ENCODE assay signal across 1 cellular context in the genomic region with DNA sequence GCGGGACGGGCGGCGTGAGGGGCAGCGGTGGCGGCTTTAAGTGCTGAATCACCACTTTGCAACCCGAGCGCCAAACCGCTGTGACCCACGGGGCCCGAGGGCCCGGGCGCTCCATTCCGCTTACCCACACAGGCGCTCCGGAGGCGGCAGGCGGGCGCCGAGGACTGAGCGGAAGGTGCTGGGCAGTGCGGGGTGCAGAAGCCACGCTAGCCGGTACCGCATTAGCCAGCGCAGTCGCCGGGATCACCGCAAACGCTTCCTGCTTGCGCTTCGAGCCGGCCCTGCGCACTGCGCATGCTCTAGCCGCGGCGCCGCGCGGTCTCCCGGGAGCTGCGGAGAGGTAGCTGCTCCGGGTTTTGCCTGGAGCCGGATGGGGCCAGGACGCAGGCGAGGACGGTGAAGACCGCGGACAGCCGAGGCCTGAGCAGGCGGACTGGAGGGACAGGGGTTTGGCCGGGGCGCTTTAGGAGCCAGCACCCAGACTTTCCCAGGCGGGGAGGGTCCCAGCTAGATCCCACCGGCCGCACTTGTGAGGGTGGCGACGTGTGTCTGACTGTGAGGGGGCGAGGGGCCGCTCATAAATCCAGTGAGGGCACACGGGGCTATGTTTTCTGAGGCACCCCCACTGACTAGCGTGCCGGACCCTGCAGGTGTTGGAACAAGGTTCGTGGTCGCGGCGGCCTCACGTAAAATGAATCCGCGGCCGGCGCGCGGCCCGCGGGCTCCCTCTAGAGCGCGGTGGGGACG.
TF ChIP-seq lines count a peak whose summit lies in the region.

Gene IDE (minus strand): TSS at position 296 of the 747 bp plus-strand sequence. CDS start 74 bp downstream, at position 222.

TF ChIP-seq in K562, 482 proteins besides CTCF, POLR2A, EP300 and RAD21 (continued from another document and continues in another):
- TF ChIP-seq ELK1 (CRISPR knock-in tag; IDR thresholded peaks at IDR 0.05): no peak
- TF ChIP-seq ILF3 (IDR thresholded peaks at IDR 0.05; ENCODE audit: borderline replicate concordance): 0 out of 2 replicates have a peak, but pooled peaks have one; percentile 43
- no peak for TF ChIP-seq ZNF717 (CRISPR knock-in tag; IDR thresholded peaks at IDR 0.05)
- no peak for TF ChIP-seq ZC3H11A (IDR thresholded peaks at IDR 0.05; ENCODE audit: low read depth, low read length)
- no peak for TF ChIP-seq HCFC1 (IDR thresholded peaks at IDR 0.05; ENCODE audit: low read depth, low read length)
- TF ChIP-seq ZNF584 (CRISPR knock-in tag; IDR thresholded peaks at IDR 0.05; ENCODE audit: low read depth): no peak
- TF ChIP-seq STAT5A (IDR thresholded peaks at IDR 0.05; ENCODE audit: borderline replicate concordance, low read length): no peak
- no peak for TF ChIP-seq BRF1 (IDR thresholded peaks at IDR 0.05; ENCODE audit: borderline replicate concordance, extremely low read depth, insufficient read length)
- TF ChIP-seq NONO (IDR thresholded peaks at IDR 0.05; ENCODE audit: low read depth in 2 of 2, low read length in 1 of 2): peak; percentile 24 to 73; a peak in 2 of 4 replicates
- TF ChIP-seq CREBBP (IDR thresholded peaks at IDR 0.05; ENCODE audit: low read depth, low read length): no peak
- TF ChIP-seq FOXJ3 (CRISPR knock-in tag; IDR thresholded peaks at IDR 0.05): no peak
- no peak for TF ChIP-seq CHCHD3 (CRISPR knock-in tag; IDR thresholded peaks at IDR 0.05)
- TF ChIP-seq NRF1 (conservative IDR thresholded peaks at IDR 0.05 in 1 of 2, IDR thresholded peaks at IDR 0.05 in 1 of 2): peak; percentile 97
- no peak for TF ChIP-seq ZNF589 (CRISPR knock-in tag; IDR thresholded peaks at IDR 0.05; ENCODE audit: low read depth)
- no peak for TF ChIP-seq EGR1 (conservative IDR thresholded peaks at IDR 0.05)
- no peak for TF ChIP-seq IFI16 (CRISPR knock-in tag; IDR thresholded peaks at IDR 0.05)
- TF ChIP-seq HDAC3 (IDR thresholded peaks at IDR 0.05; ENCODE audit: borderline replicate concordance, partially characterized antibody): peak; percentile 26
- no peak; the same call in 1 of the 2 replicates for TF ChIP-seq FOXK1 (CRISPR knock-in tag; IDR thresholded peaks at IDR 0.05; ENCODE audit: borderline replicate concordance)
- no peak for TF ChIP-seq IRF1 (CRISPR knock-in tag; IDR thresholded peaks at IDR 0.05; ENCODE audit: borderline replicate concordance)
- peak; percentile 89 for TF ChIP-seq ZFX (CRISPR knock-in tag; IDR thresholded peaks at IDR 0.05)
- TF ChIP-seq ARID2 (IDR thresholded peaks at IDR 0.05): no peak
- TF ChIP-seq, protein P1, sequence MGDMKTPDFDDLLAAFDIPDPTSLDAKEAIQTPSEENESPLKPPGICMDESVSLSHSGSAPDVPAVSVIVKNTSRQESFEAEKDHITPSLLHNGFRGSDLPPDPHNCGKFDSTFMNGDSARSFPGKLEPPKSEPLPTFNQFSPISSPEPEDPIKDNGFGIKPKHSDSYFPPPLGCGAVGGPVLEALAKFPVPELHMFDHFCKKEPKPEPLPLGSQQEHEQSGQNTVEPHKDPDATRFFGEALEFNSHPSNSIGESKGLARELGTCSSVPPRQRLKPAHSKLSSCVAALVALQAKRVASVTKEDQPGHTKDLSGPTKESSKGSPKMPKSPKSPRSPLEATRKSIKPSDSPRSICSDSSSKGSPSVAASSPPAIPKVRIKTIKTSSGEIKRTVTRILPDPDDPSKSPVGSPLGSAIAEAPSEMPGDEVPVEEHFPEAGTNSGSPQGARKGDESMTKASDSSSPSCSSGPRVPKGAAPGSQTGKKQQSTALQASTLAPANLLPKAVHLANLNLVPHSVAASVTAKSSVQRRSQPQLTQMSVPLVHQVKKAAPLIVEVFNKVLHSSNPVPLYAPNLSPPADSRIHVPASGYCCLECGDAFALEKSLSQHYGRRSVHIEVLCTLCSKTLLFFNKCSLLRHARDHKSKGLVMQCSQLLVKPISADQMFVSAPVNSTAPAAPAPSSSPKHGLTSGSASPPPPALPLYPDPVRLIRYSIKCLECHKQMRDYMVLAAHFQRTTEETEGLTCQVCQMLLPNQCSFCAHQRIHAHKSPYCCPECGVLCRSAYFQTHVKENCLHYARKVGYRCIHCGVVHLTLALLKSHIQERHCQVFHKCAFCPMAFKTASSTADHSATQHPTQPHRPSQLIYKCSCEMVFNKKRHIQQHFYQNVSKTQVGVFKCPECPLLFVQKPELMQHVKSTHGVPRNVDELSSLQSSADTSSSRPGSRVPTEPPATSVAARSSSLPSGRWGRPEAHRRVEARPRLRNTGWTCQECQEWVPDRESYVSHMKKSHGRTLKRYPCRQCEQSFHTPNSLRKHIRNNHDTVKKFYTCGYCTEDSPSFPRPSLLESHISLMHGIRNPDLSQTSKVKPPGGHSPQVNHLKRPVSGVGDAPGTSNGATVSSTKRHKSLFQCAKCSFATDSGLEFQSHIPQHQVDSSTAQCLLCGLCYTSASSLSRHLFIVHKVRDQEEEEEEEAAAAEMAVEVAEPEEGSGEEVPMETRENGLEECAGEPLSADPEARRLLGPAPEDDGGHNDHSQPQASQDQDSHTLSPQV (IDR thresholded peaks at IDR 0.05): no peak; the same call in 1 of the 2 replicates
- TF ChIP-seq FOXK2 (conservative IDR thresholded peaks at IDR 0.05 in 1 of 2, IDR thresholded peaks at IDR 0.05 in 1 of 2; ENCODE audit: low read depth in 2 of 2): 0 out of 4 replicates have a peak, but pooled peaks of 1 of the 2 experiments have one; percentile 15
- no peak for TF ChIP-seq SMAD2 (IDR thresholded peaks at IDR 0.05; ENCODE audit: low read depth, low read length)
- no peak for TF ChIP-seq SIX5 (IDR thresholded peaks at IDR 0.05; ENCODE audit: borderline replicate concordance in 1 of 2, insufficient read depth in 1 of 2, low read depth in 1 of 2, low read length in 2 of 2)
- no peak for TF ChIP-seq ZZZ3 (IDR thresholded peaks at IDR 0.05)
- peak; percentile 42; the same call in 1 of the 2 replicates for TF ChIP-seq ETS1 (conservative IDR thresholded peaks at IDR 0.05; ENCODE audit: control insufficient read depth, low read depth, low read length)
- TF ChIP-seq NFIC (IDR thresholded peaks at IDR 0.05): no peak; the same call in 1 of the 2 replicates
- no peak for TF ChIP-seq PTBP1 (IDR thresholded peaks at IDR 0.05; ENCODE audit: low read depth, low read length)
- TF ChIP-seq DIDO1 (tag; IDR thresholded peaks at IDR 0.05; ENCODE audit: low read depth): no peak
- TF ChIP-seq TCFL5 (CRISPR knock-in tag; conservative IDR thresholded peaks at IDR 0.05): no peak
- peak; percentile 81 for TF ChIP-seq POLR2B (IDR thresholded peaks at IDR 0.05; ENCODE audit: low read depth, partially characterized antibody)
- no peak for TF ChIP-seq GTF2B (IDR thresholded peaks at IDR 0.05; ENCODE audit: extremely low read depth, insufficient read length)
- TF ChIP-seq, protein P2, sequence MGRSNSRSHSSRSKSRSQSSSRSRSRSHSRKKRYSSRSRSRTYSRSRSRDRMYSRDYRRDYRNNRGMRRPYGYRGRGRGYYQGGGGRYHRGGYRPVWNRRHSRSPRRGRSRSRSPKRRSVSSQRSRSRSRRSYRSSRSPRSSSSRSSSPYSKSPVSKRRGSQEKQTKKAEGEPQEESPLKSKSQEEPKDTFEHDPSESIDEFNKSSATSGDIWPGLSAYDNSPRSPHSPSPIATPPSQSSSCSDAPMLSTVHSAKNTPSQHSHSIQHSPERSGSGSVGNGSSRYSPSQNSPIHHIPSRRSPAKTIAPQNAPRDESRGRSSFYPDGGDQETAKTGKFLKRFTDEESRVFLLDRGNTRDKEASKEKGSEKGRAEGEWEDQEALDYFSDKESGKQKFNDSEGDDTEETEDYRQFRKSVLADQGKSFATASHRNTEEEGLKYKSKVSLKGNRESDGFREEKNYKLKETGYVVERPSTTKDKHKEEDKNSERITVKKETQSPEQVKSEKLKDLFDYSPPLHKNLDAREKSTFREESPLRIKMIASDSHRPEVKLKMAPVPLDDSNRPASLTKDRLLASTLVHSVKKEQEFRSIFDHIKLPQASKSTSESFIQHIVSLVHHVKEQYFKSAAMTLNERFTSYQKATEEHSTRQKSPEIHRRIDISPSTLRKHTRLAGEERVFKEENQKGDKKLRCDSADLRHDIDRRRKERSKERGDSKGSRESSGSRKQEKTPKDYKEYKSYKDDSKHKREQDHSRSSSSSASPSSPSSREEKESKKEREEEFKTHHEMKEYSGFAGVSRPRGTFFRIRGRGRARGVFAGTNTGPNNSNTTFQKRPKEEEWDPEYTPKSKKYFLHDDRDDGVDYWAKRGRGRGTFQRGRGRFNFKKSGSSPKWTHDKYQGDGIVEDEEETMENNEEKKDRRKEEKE (IDR thresholded peaks at IDR 0.05; ENCODE audit: borderline replicate concordance in 1 of 2, control insufficient read depth in 1 of 2, low read depth in 2 of 2, low read length in 1 of 2): no peak
- TF ChIP-seq GTF2F1 (IDR thresholded peaks at IDR 0.05; ENCODE audit: low read depth, low read length): no peak
- no peak for TF ChIP-seq WHSC1 (IDR thresholded peaks at IDR 0.05; ENCODE audit: low read length)
- TF ChIP-seq TCF7L2 (IDR thresholded peaks at IDR 0.05; ENCODE audit: low read depth, low read length): no peak
- TF ChIP-seq PRDM10 (IDR thresholded peaks at IDR 0.05; ENCODE audit: partially characterized antibody): no peak
- no peak for TF ChIP-seq ZNF778 (CRISPR knock-in tag; IDR thresholded peaks at IDR 0.05)
- peak; percentile 79 for TF ChIP-seq NFE2 (IDR thresholded peaks at IDR 0.05; ENCODE audit: low read depth)
- TF ChIP-seq TFAM (CRISPR knock-in tag; conservative IDR thresholded peaks at IDR 0.05): no peak
- TF ChIP-seq ZBTB2 (IDR thresholded peaks at IDR 0.05): peak; percentile 88
- TF ChIP-seq ZSCAN29 (IDR thresholded peaks at IDR 0.05): 0 out of 2 replicates have a peak, but pooled peaks have one; percentile 27
- no peak for TF ChIP-seq XRCC5 (IDR thresholded peaks at IDR 0.05; ENCODE audit: low read depth, low read length)
